ENCODE assay signal across 24 cellular contexts in genomic region chrX:66399273-66399672, GRCh38.
"Had no signal": no experiment of that assay in that cellular context is flagged by ENCODE, and none has a peak within 500 bp of the region (broad histone marks: within the 10 kb centered on the region; RNA-seq: fewer than 3 reads in every experiment).

No MANE protein-coding gene starts in this region.

- DNase-seq: activated CD4-positive, alpha-beta T cell treated with anti-CD3 and anti-CD28 coated beads, Interleukin-2, amount 10 ng/mL, durations not matched to agents 7 days and 5 days; activated CD4-positive, alpha-beta T cell treated with anti-CD3 and anti-CD28 coated beads, Interleukin-2, amount 50 U/mL, for 48 hours; activated CD8-positive, alpha-beta T cell treated with anti-CD3 and anti-CD28 coated beads, Interleukin-2, amount 10 ng/mL, durations not matched to agents 7 days and 5 days; activated gamma-delta T cell treated with Interleukin-2 at 50 U/mL for 16 hours; activated naive CD4-positive, alpha-beta T cell treated with anti-CD3 and anti-CD28 coated beads for 36 hours; activated T-cell treated with anti-CD3 and anti-CD28 coated beads, Interleukin-2, amount 50 U/mL, for 4 hours; adrenal gland; body of pancreas; NCI-H1048; NCI-H1436 treated with DMSO at 0.1 percent for 48 hours; NCI-H1694 treated with DMSO at 0.1 percent for 48 hours; NCI-H2029; NCI-H345; NCI-H524 treated with DMSO at 0.1 percent for 48 hours; NK-92 treated with Interleukin-12 subunit alpha and Interleukin-12 subunit beta, amount 100 ng/mL, for 24 hours; PC-3; Peyer's patch; RPMI8226; SHP77 treated with DMSO at 0.1 percent for 48 hours; SK-N-SH had no signal

- H3K27ac ChIP-seq: adrenal gland, body of pancreas, breast epithelium, Peyer's patch, SJSA1 had no signal

- H3K4me2 ChIP-seq: SK-N-SH had no signal

- H3K36me3 ChIP-seq: adrenal gland, breast epithelium, Peyer's patch, SJSA1 had no signal

- ATAC-seq: activated CD8-positive, alpha-beta T cell treated with anti-CD3 and anti-CD28 coated beads, Interleukin-2, amount 10 ng/mL, durations not matched to agents 7 days and 5 days; activated naive CD4-positive, alpha-beta T cell treated with anti-CD3 and anti-CD28 coated beads, Interleukin-2, amount 50 U/mL, for 72 hours; activated T-cell treated with anti-CD3 and anti-CD28 coated beads, Interleukin-2, amount 50 U/mL, for 4 hours; body of pancreas; PC-3 had no signal

- H3K9ac ChIP-seq: SK-N-SH had no signal

- H3K27me3 ChIP-seq: body of pancreas, Peyer's patch, SJSA1 had no signal

- H3K4me1 ChIP-seq: adrenal gland, body of pancreas, breast epithelium, Peyer's patch, SJSA1 had no signal

- H3K9me3 ChIP-seq: adrenal gland, body of pancreas, Peyer's patch, SJSA1, SK-N-SH had no signal

- FAIRE-seq: TTC549 had no signal

- H3K4me3 ChIP-seq: adrenal gland, body of pancreas, breast epithelium, Peyer's patch, SJSA1 had no signal
